ENCODE assay signal across 16 cellular contexts in genomic region chr5:140718266-140718592, GRCh38. TPM values are rescaled to one million over a fixed set of nuclear protein-coding genes. Genes with fewer than 3 reads are reported as not detected.
A peak's percentile ranks its signal among the peaks of the same experiment; 100 is the strongest.
DNase-seq lines count a peak whose midpoint lies in the region; ATAC-seq and TF ChIP-seq lines count a peak whose summit lies in the region.
"Had no signal": no experiment of that assay in that cellular context is flagged by ENCODE, and none has a peak within 500 bp of the region (broad histone marks: within the 10 kb centered on the region; RNA-seq: fewer than 3 reads in every experiment).

No MANE protein-coding gene starts in this region.

- no peak overlapping the region for H4K91ac ChIP-seq in trophoblast cell (ENCODE audit: low read depth, low read length)

- H3K27me3 Mint-ChIP-seq in CD8-positive, alpha-beta memory T cell = no peaks in the 10 kb centered on the region
- H3K27me3 Mint-ChIP-seq: CD4-positive, alpha-beta memory T cell had no signal

- H2AK5ac ChIP-seq in trophoblast cell (ENCODE audit: low read length) = no peak overlapping the region

- no peaks in the 10 kb centered on the region for H3K36me3 Mint-ChIP-seq in CD8-positive, alpha-beta memory T cell
- H3K36me3 Mint-ChIP-seq: CD4-positive, alpha-beta memory T cell had no signal

- H2AFZ ChIP-seq in mammary epithelial cell (ENCODE audit: low read depth, low read length) (peak overlapping the region; percentile 60), trophoblast cell (ENCODE audit: insufficient read depth, low read length, poor library complexity) (no peak overlapping the region)

- no peak for ATAC-seq in HG02588 (IDR thresholded peaks at IDR 0.05; ENCODE audit: unreplicated experiment)
- ATAC-seq: activated CD8-positive, alpha-beta T cell treated with anti-CD3 and anti-CD28 coated beads, Interleukin-2, amount 10 ng/mL, durations not matched to agents 7 days and 5 days had no signal

- no peaks in the 10 kb centered on the region for H4K20me1 ChIP-seq in mammary epithelial cell (ENCODE audit: insufficient read depth, low read length)

- peak overlapping the region; percentile 3 for H2BK5ac ChIP-seq in trophoblast cell (ENCODE audit: low read depth, low read length, poor library complexity)

- H3K9me3 Mint-ChIP-seq in CD8-positive, alpha-beta memory T cell = no peaks in the 10 kb centered on the region
- H3K9me3 Mint-ChIP-seq: CD4-positive, alpha-beta memory T cell had no signal

- H3K27me3 ChIP-seq in CD8-positive, alpha-beta memory T cell (ENCODE audit: insufficient read depth, low read length, poor library complexity, severe bottlenecking) = no peaks in the 10 kb centered on the region
- H3K27me3 ChIP-seq in mammary epithelial cell (ENCODE audit: insufficient read depth, low read length) = no peaks in the 10 kb centered on the region
- no peaks in the 10 kb centered on the region for H3K27me3 ChIP-seq in trophoblast cell (ENCODE audit: insufficient read depth, low read length)
- H3K27me3 ChIP-seq in spleen (replicated peaks in 1 of 7) = peaks cover 0 to 14% (median 0%) of the 10 kb centered on the region in 7 donors

- H3K9me3 ChIP-seq in CD8-positive, alpha-beta memory T cell (ENCODE audit: low read length) = no peaks in the 10 kb centered on the region
- H3K9me3 ChIP-seq in mammary epithelial cell (replicated peaks; ENCODE audit: insufficient read depth, low read length) = no peaks in the 10 kb centered on the region
- no peaks in the 10 kb centered on the region for H3K9me3 ChIP-seq in trophoblast cell (ENCODE audit: insufficient read depth, low read depth, low read length)
- H3K9me3 ChIP-seq in spleen = no peaks in the 10 kb centered on the region

- peaks cover 0 to 1% (median under 1%) of the 10 kb centered on the region in 3 donors for H3K4me1 Mint-ChIP-seq in CD8-positive, alpha-beta memory T cell

- H3K4me2 ChIP-seq in mammary epithelial cell (ENCODE audit: insufficient read depth, low read depth, low read length) (peak overlapping the region; percentile 50), trophoblast cell (ENCODE audit: low read length) (no peak overlapping the region)

- in situ Hi-C loops in mammary epithelial cell (cut with MboI; ENCODE audit: low sequenced_read_pairs in 2 of 2) = no loop called here

- 84% methylated on average over 7 of the region's 7 CpGs for WGBS in mammary epithelial cell (ENCODE audit: low coverage, missing lambda C conversion rate)
- no CpG with 5 or more reads among the region's 7 CpGs for WGBS in trophoblast cell (ENCODE audit: extremely low coverage, insufficient coverage, insufficient read length)
- WGBS in spleen, 5 donors = 80 to 92% (median 88%) methylated on average over 7 of the region's 7 CpGs

- CTCF ChIA-PET in CD8-positive, alpha-beta memory T cell (lab: Charles Lee) = interaction anchor here (1.2 to 2.7 kb wide), 3 partner anchors 8 to 367 kb away, joined by 5 to 21 read pairs (median 11); no protein-coding TSS in a partner anchor
- CTCF ChIA-PET in mammary epithelial cell (lab: Charles Lee; ENCODE audit: low non-redundant PET) = interaction anchor here (0.6 kb wide), 1 partner anchor 151 kb away, joined by 4 read pairs; the partner anchor contains the start of gene PCDHA11

- POLR2A ChIA-PET in CD8-positive, alpha-beta memory T cell (lab: Charles Lee) = no interaction called here

- no peak overlapping the region for H2BK12ac ChIP-seq in trophoblast cell (ENCODE audit: low read length)

- no peaks in the 10 kb centered on the region for H3K79me1 ChIP-seq in trophoblast cell (ENCODE audit: low read length)

- no peak overlapping the region for H2BK120ac ChIP-seq in trophoblast cell (ENCODE audit: insufficient read depth, low read length, poor library complexity)

- intact Hi-C loops in mammary epithelial cell (cut with micrococcal nuclease) = loop anchor here (1.0 to 5.0 kb wide), 4 partner anchors 54 to 476 kb away; partner anchors contain the start of genes IK, NDUFA2, TMCO6 and WDR55
- intact Hi-C loops in spleen (cut with DNase I; ENCODE audit: low total_unique reads) = loop anchor here (10.0 kb wide), 1 partner anchor 343 kb away; no protein-coding TSS in a partner anchor

- H3K4me3 Mint-ChIP-seq in CD8-positive, alpha-beta memory T cell = peak overlapping the region in 3 of 7 donors; percentile 43 to 64 (median 47)
- H3K4me3 Mint-ChIP-seq: activated CD8-positive, alpha-beta T cell treated with anti-CD3 and anti-CD28 coated beads, Interleukin-2, amount 10 ng/mL, durations not matched to agents 7 days and 5 days had no signal

- no peak overlapping the region for H4K8ac ChIP-seq in trophoblast cell (ENCODE audit: low read depth, low read length)

- H3K27ac ChIP-seq in CD8-positive, alpha-beta memory T cell (ENCODE audit: low read depth, low read length) = peak overlapping the region; percentile 54
- H3K27ac ChIP-seq in mammary epithelial cell (ENCODE audit: insufficient read depth, low read depth, low read length) (no peak overlapping the region), trophoblast cell (ENCODE audit: low read depth, low read length) (peak overlapping the region; percentile 7), spleen (no peak overlapping the region)

- H3K9ac ChIP-seq in mammary epithelial cell (ENCODE audit: insufficient read depth, low read length) (no peak overlapping the region), trophoblast cell (ENCODE audit: low read length) (no peak overlapping the region)

- H3K79me2 ChIP-seq in mammary epithelial cell (ENCODE audit: insufficient read depth, low read length) (no peaks in the 10 kb centered on the region), trophoblast cell (ENCODE audit: control insufficient read depth, insufficient read depth, low read length, poor library complexity) (no peaks in the 10 kb centered on the region)

- H3K4me3 ChIP-seq in CD8-positive, alpha-beta memory T cell (ENCODE audit: low read length) = no peak overlapping the region
- H3K4me3 ChIP-seq in LNCaP clone FGC (ENCODE audit: low read depth, low read length) = peak overlapping the region; percentile 64
- H3K4me3 ChIP-seq in mammary epithelial cell (replicated peaks in 1 of 3; ENCODE audit: insufficient read depth in 1 of 3, low read depth in 2 of 3, low read length in 3 of 3) = no peak overlapping the region
- no peak overlapping the region for H3K4me3 ChIP-seq in trophoblast cell (ENCODE audit: low read depth, low read length)
- no peak overlapping the region for H3K4me3 ChIP-seq in spleen

- dilution Hi-C loops in mammary epithelial cell (cut with HindIII; ENCODE audit: low sequenced_read_pairs) = no loop called here

- H4K12ac ChIP-seq in trophoblast cell (ENCODE audit: low read depth, low read length) = no peak overlapping the region

- no peak overlapping the region for H3K18ac ChIP-seq in trophoblast cell (ENCODE audit: low read length)

- no peak for TF ChIP-seq POLR2A in spleen (IDR thresholded peaks at IDR 0.05)

- H3K23ac ChIP-seq in trophoblast cell (ENCODE audit: low read length) = no peak overlapping the region

- DNase-seq in CD8-positive, alpha-beta memory T cell = no peak
- no peak for DNase-seq in LNCaP clone FGC (ENCODE audit: low read depth)
- no peak for DNase-seq in mammary epithelial cell
- DNase-seq in trophoblast cell = no peak
- no peak for DNase-seq in spleen
- no peak for DNase-seq in NOMO-1 treated with DMSO at 0.1 percent for 48 hours (lab: John Stamatoyannopoulos, UW; ENCODE audit: unreplicated experiment)
- no peak for DNase-seq in amygdala (lab: John Stamatoyannopoulos, UW)
- DNase-seq: activated CD8-positive, alpha-beta T cell treated with anti-CD3 and anti-CD28 coated beads, Interleukin-2, amount 10 ng/mL, durations not matched to agents 7 days and 5 days; activated naive CD4-positive, alpha-beta T cell treated with Interleukin-2 at 50 U/mL for 16 hours; caudate nucleus; CD4-positive, alpha-beta memory T cell; head of caudate nucleus; KG1; NCI-H82; stimulated activated CD4-positive, alpha-beta T cell treated with anti-CD3 and anti-CD28 coated beads, Interleukin-1b, Interleukin-23, amount 100 ng/mL, for 48 hours had no signal

- no peaks in the 10 kb centered on the region for H3K36me3 ChIP-seq in CD8-positive, alpha-beta memory T cell (ENCODE audit: insufficient read depth, low read length)
- no peaks in the 10 kb centered on the region for H3K36me3 ChIP-seq in mammary epithelial cell (ENCODE audit: insufficient read depth, low read length)
- H3K36me3 ChIP-seq in trophoblast cell (ENCODE audit: control insufficient read depth in 1 of 2, insufficient read depth in 2 of 2, low read length in 2 of 2) = no peaks in the 10 kb centered on the region
- H3K36me3 ChIP-seq in spleen = no peaks in the 10 kb centered on the region

- no TSS peak for BruUV-seq in mammary epithelial cell (replicated peaks; lab: Mats Ljungman, UMichigan)

- no peak overlapping the region for H3K27ac Mint-ChIP-seq in CD8-positive, alpha-beta memory T cell
- H3K27ac Mint-ChIP-seq: activated CD8-positive, alpha-beta T cell treated with anti-CD3 and anti-CD28 coated beads, Interleukin-2, amount 10 ng/mL, durations not matched to agents 7 days and 5 days had no signal

- H3K4me1 ChIP-seq in CD8-positive, alpha-beta memory T cell (ENCODE audit: insufficient read depth, low read length) = no peaks in the 10 kb centered on the region
- peaks cover 4% of the 10 kb centered on the region for H3K4me1 ChIP-seq in mammary epithelial cell (ENCODE audit: insufficient read depth, low read length)
- H3K4me1 ChIP-seq in trophoblast cell (ENCODE audit: control insufficient read depth in 1 of 2, insufficient read depth in 2 of 2, low read length in 2 of 2) = no peaks in the 10 kb centered on the region
- peaks cover 0 to 10% (median 4%) of the 10 kb centered on the region in 6 donors for H3K4me1 ChIP-seq in spleen

- no peak overlapping the region for H3K4ac ChIP-seq in trophoblast cell (ENCODE audit: low read depth, low read length)

- H3K14ac ChIP-seq in trophoblast cell (ENCODE audit: low read length) = no peak overlapping the region

- TF ChIP-seq CTCF in LNCaP clone FGC (IDR thresholded peaks at IDR 0.05; ENCODE audit: control insufficient read depth, extremely low read depth, insufficient read depth) (no peak), mammary epithelial cell (conservative IDR thresholded peaks at IDR 0.05 in 1 of 2, IDR thresholded peaks at IDR 0.05 in 1 of 2; ENCODE audit: extremely low read depth in 1 of 2, insufficient read depth in 1 of 2, low read depth in 1 of 2, low read length in 2 of 2) (no peak), spleen (IDR thresholded peaks at IDR 0.05 in 8 of 11, conservative IDR thresholded peaks at IDR 0.05 in 3 of 11) (no peak)

RNA-seq across cellular contexts. Expression of gene ZMAT2, which starts 18.0 kb away (rescaled TPM):
- 10 to 100 TPM; 71.2 to 75.2 TPM for total RNA-seq in CD8-positive, alpha-beta memory T cell
- polyA plus RNA-seq in CD8-positive, alpha-beta memory T cell = 81.7 TPM
- total RNA-seq in mammary epithelial cell = 10 to 100 TPM; 25.8 to 44.5 TPM
- polyA plus RNA-seq in mammary epithelial cell = 32.1 TPM
- 34.1 TPM for polyA minus RNA-seq in mammary epithelial cell
- polyA plus RNA-seq in trophoblast cell (2013) = 70.5 and 70.9 TPM in 2 replicates
- 10 to 100 TPM; 34.4 to 52.3 (median 43.1) TPM for total RNA-seq in spleen
- 10 to 100 TPM; 44.1 to 80.3 (median 57.8) TPM for polyA plus RNA-seq in spleen

RNA-seq across cellular contexts. Expression of gene HARS2, which starts 27.0 kb away (rescaled TPM):
- 10 to 100 TPM; 26.4 to 29.4 TPM for total RNA-seq in CD8-positive, alpha-beta memory T cell
- 21.0 TPM for polyA plus RNA-seq in CD8-positive, alpha-beta memory T cell
- total RNA-seq in mammary epithelial cell = 10 to 100 TPM; 24.8 to 30.4 TPM
- polyA plus RNA-seq in mammary epithelial cell = 25.2 TPM
- polyA minus RNA-seq in mammary epithelial cell = 13.3 TPM
- 20.2 and 20.3 TPM in 2 replicates for polyA plus RNA-seq in trophoblast cell (2013)
- 10 to 100 TPM; 30.2 to 40.8 (median 37.2) TPM for total RNA-seq in spleen
- polyA plus RNA-seq in spleen = 10 to 100 TPM; 16.5 to 26.1 (median 24.1) TPM

RNA-seq across cellular contexts. Expression of gene HARS1, which starts 27.1 kb away (rescaled TPM):
- total RNA-seq in CD8-positive, alpha-beta memory T cell = 100 to 1,000 TPM in 1 of 2 experiments, 10 to 100 TPM in 1; 97.4 to 104 TPM
- polyA plus RNA-seq in CD8-positive, alpha-beta memory T cell = 63.6 TPM
- total RNA-seq in mammary epithelial cell = 100 to 1,000 TPM in 1 of 2 donors, 10 to 100 TPM in 1; 60.3 to 104 TPM
- polyA plus RNA-seq in mammary epithelial cell = 103 TPM
- polyA minus RNA-seq in mammary epithelial cell = 117 TPM
- polyA plus RNA-seq in trophoblast cell (2013) = 49.4 and 49.6 TPM in 2 replicates
- total RNA-seq in spleen = 10 to 100 TPM; 41.9 to 53.9 (median 47.6) TPM
- polyA plus RNA-seq in spleen = 10 to 100 TPM; 38.4 to 46.3 (median 45.5) TPM

RNA-seq across cellular contexts. Expression of gene DND1, which starts 44.9 kb away (rescaled TPM):
- 1 to 10 TPM; 2.3 to 2.9 TPM for total RNA-seq in CD8-positive, alpha-beta memory T cell
- polyA plus RNA-seq in CD8-positive, alpha-beta memory T cell = not detected
- total RNA-seq in mammary epithelial cell (1 to 10 TPM in 1 of 2 donors, under 1 TPM in 1; 0.67 to 1.1 TPM), spleen (1 to 10 TPM; 1.2 to 2.8 (median 1.8) TPM)
- polyA plus RNA-seq in mammary epithelial cell (0.44 TPM), spleen (1 to 10 TPM; 2.2 to 4.7 (median 3.8) TPM)
- not detected for polyA minus RNA-seq in mammary epithelial cell
- polyA plus RNA-seq in trophoblast cell (2013) = 0.51 and 0.56 TPM in 2 replicates
- polyA plus RNA-seq: CD4-positive, alpha-beta memory T cell had no signal

RNA-seq across cellular contexts. Expression of gene WDR55, which starts 53.5 kb away (rescaled TPM):
- 10 to 100 TPM; 40.1 to 40.7 TPM for total RNA-seq in CD8-positive, alpha-beta memory T cell
- 17.3 TPM for polyA plus RNA-seq in CD8-positive, alpha-beta memory T cell
- total RNA-seq in mammary epithelial cell (10 to 100 TPM; 18.3 to 26.8 TPM), spleen (10 to 100 TPM; 23.0 to 30.8 (median 25.7) TPM)
- polyA plus RNA-seq in mammary epithelial cell (24.7 TPM), spleen (10 to 100 TPM; 14.2 to 25.6 (median 21.6) TPM)
- polyA minus RNA-seq in mammary epithelial cell = 22.2 TPM
- polyA plus RNA-seq in trophoblast cell (2013) = 18.0 and 18.5 TPM in 2 replicates

Comparison
In these comparisons a context has a peak if more than half of its experiments do, and no peak if none do; other contexts are left out.
1. H3K27ac ChIP-seq: peak in CD8-positive, alpha-beta memory T cell (single experiment) and trophoblast cell (single experiment); none in mammary epithelial cell (single experiment) and spleen (0 of 8).